ENCODE assay signal across 8 cellular contexts in the genomic region with DNA sequence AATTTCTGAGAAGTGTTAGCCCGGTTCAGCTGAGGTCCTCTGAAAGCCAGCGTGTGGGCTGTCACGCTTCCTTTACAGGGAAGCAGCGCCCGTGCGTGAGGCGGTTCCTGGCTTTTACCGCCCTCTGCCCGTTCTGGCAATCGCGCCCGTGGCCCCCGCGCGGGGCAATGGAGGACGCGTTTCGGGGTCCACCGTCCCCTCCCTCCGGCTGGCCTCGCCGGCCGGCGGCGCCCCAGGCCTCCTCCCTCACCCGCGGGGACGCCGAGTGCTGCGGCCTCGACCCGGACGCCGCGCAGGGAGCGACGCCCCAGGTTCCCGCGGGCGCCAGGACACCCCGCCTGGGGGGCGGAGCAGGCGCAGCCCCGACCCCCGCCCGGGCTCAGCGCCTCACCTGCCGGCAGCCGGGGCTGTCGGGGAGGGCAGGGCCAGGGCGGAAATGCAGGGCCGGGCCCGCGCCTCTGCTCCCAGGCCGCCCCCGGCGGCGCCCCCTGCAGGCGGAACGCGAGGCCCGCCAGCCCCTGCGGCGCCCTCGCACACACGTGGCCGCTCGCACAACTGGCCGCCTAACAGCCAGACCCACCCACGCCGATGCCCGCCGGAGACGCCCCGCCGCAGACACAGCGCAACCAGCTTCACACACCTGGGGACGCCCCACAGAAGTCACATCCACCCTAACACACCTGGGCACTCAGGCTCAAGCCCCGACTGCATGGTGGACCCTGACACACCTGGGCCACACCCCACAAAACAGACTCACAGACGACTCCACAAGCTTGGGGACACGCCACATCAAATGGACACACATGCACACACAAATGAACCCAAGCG. TPM values are rescaled to one million over a fixed set of nuclear protein-coding genes. Genes with fewer than 3 reads are reported as not detected.
DNase-seq lines count a peak whose midpoint lies in the region; ATAC-seq and TF ChIP-seq lines count a peak whose summit lies in the region.

TSS of gene GGACT (minus strand) at position 440 of the 828 bp plus-strand sequence. CDS start 56,198 bp downstream, outside the sequence.

- peak; percentile 84 for TF ChIP-seq CTCF in chondrocyte (IDR thresholded peaks at IDR 0.05)

- no peaks in the 10 kb centered on the region for H3K36me3 Mint-ChIP-seq in chondrocyte (ENCODE audit: low read depth)

- peak within 1 kb of the TSS; percentile 75 for H3K4me3 Mint-ChIP-seq in chondrocyte (ENCODE audit: unreplicated experiment)

- H3K27ac Mint-ChIP-seq in chondrocyte (ENCODE audit: unreplicated experiment), result peak within 1 kb of the TSS; percentile 22

- peaks cover 18% of the 10 kb centered on the region for H3K4me1 Mint-ChIP-seq in chondrocyte (ENCODE audit: low read depth)

- peak; percentile 98 for ATAC-seq in HG02763 (IDR thresholded peaks at IDR 0.05; ENCODE audit: unreplicated experiment)

- H3K27me3 Mint-ChIP-seq in chondrocyte (ENCODE audit: low read depth), result no peaks in the 10 kb centered on the region

- H3K9me3 Mint-ChIP-seq in chondrocyte (ENCODE audit: low read depth), result no peaks in the 10 kb centered on the region

- DNase-seq in SIG-M5 treated with dmso at 0.1 percent for 504 hours (lab: John Stamatoyannopoulos, UW; ENCODE audit: unreplicated experiment) (peak; percentile 39), SIG-M5 (lab: John Stamatoyannopoulos, UW) (no peak), NCI-H1417 treated with DMSO at 0.1 percent for 48 hours (lab: John Stamatoyannopoulos, UW) (peak; percentile 24), chondrocyte (ENCODE audit: low spot score) (no peak), left kidney (ENCODE audit: low read depth, low spot score) (peak; percentile 91)
- DNase-seq in activated CD4-positive, CD25-positive, alpha-beta regulatory T cell treated with anti-CD3 and anti-CD28 coated beads, Interleukin-2, amount 50 U/mL, for 72 hours, result peak; percentile 91
- DNase-seq in stimulated activated CD4-positive, alpha-beta T cell treated with anti-CD3 and anti-CD28 coated beads, Interleukin-2, amount 100 ng/mL, for 48 hours, result peak; percentile 80 to 88

RNA-seq across cellular contexts. Expression of gene GGACT, which starts in this region (rescaled TPM):
- 10.3 to 11.3 TPM (median 11.3 TPM) in 3 replicates for total RNA-seq in chondrocyte

Comparison
In these comparisons a context has a peak if more than half of its experiments do, and no peak if none do; other contexts are left out.
1. DNase-seq: peak in SIG-M5 treated with dmso at 0.1 percent for 504 hours (single experiment), NCI-H1417 treated with DMSO at 0.1 percent for 48 hours (single experiment), activated CD4-positive, CD25-positive, alpha-beta regulatory T cell treated with anti-CD3 and anti-CD28 coated beads, Interleukin-2, amount 50 U/mL, for 72 hours (single experiment), left kidney (single experiment) and stimulated activated CD4-positive, alpha-beta T cell treated with anti-CD3 and anti-CD28 coated beads, Interleukin-2, amount 100 ng/mL, for 48 hours (2 of 2); none in SIG-M5 (single experiment) and chondrocyte (single experiment).